ENCODE assay signal across 14 cellular contexts in the genomic region with DNA sequence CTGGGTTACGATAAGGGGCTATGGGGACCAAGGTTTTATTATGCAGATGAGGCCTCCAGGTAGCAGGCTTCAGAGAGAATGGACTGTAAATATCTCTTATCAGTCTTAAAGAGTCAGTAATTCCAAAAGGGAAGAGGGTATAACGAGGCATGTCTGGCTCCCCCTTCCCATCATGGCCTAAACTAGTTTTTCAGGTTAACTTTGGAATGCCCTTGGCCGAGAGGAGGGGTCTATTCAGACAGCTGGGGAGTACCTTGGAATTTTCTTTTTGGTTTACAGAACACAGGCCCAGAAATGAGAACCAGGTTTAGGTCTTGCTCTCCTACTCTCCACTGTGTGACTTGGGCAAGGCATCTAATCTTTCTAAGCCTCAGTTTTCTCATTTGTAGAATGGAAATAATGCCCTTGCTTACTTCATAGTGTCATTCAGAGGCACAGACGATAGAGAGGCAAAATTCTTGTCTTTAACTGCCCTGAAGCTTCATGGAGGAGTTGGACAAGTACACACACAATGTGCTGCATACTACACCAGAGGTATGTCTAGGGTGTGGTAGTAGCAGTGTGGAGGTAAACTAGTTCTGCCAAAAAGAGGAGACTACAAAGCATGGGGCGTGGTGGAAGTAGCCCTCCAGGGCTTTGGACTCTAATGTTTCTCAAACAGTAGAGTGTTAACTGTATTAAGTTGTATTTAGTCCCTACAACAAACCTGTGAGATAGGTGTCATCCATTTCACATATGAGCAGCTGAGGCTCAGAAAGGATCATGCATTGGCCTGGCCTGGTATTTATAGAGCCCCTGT. TPM values are rescaled to one million over a fixed set of nuclear protein-coding genes. Genes with fewer than 3 reads are reported as not detected.
DNase-seq lines count a peak whose midpoint lies in the region; ATAC-seq, FAIRE-seq and TF ChIP-seq lines count a peak whose summit lies in the region.
"Had no signal": no experiment of that assay in that cellular context is flagged by ENCODE, and none has a peak within 500 bp of the region (broad histone marks: within the 10 kb centered on the region; RNA-seq: fewer than 3 reads in every experiment).

No MANE protein-coding gene starts in this region.

- TF ChIP-seq RAD21 in HCT116 (IDR thresholded peaks at IDR 0.05; ENCODE audit: low read depth) = no peak

- H3K4me2 ChIP-seq in HCT116 (ENCODE audit: low read length) = peak overlapping the region; percentile 60

- peak overlapping the region; percentile 73 to 80 for H3K27ac Mint-ChIP-seq in T-cell
- peak overlapping the region; percentile 20 for H3K27ac Mint-ChIP-seq in stimulated activated memory B cell treated with anti-CD40 and anti-IgM and Interleukin-4, amounts not matched to agents 10 μg/mL and 1 μg/mL and 100 μg/mL, for 72 hours

- peaks cover 41% of the 10 kb centered on the region for H3K36me3 Mint-ChIP-seq in T-cell
- H3K36me3 Mint-ChIP-seq in stimulated activated memory B cell treated with anti-CD40 and anti-IgM and Interleukin-4, amounts not matched to agents 10 μg/mL and 1 μg/mL and 100 μg/mL, for 72 hours = peaks cover 13% of the 10 kb centered on the region
- H3K36me3 Mint-ChIP-seq: brain had no signal

- no peak for TF ChIP-seq POLR2A in HCT116 (IDR thresholded peaks at IDR 0.05; ENCODE audit: borderline replicate concordance, extremely low read depth, insufficient read depth, insufficient read length)

- intact Hi-C loops in HCT116 (cut with micrococcal nuclease) = no loop called here

- FAIRE-seq in GM19239 (lab: Jason Lieb, UNC) = no peak
- FAIRE-seq: RCC 7860, TTC549 had no signal

- no peak overlapping the region for H2AFZ ChIP-seq in HCT116 (ENCODE audit: low read depth, low read length, poor library complexity, severe bottlenecking)

- H3K79me2 ChIP-seq in HCT116 (ENCODE audit: insufficient read depth, low read length) = no peaks in the 10 kb centered on the region

- DNase-seq in HCT116 (ENCODE audit: low read depth, low spot score) (no peak), T-cell (no peak), islet precursor cell (peak; percentile 65), caudate nucleus (lab: John Stamatoyannopoulos, UW) (no peak), CD1c-positive myeloid dendritic cell (ENCODE audit: extremely low spot score) (no peak), GM19239 (ENCODE audit: insufficient read length, low spot score) (no peak)
- DNase-seq: activated T-cell treated with anti-CD3 and anti-CD28 coated beads for 4 hours, erythroblast, KG1 had no signal

- BruUV-seq in HCT116 (replicated peaks; lab: Mats Ljungman, UMichigan) = no TSS peak

- RAD21 ChIA-PET in HCT116 (lab: Charles Lee; ENCODE audit: low non-redundant PET in 1 of 2, low total read pairs in 2 of 2, uncharacterized antibody in 2 of 2, unreplicated experiment in 2 of 2) = no interaction called here

- ATAC-seq in HCT116 (peak; percentile 69), T-cell (replicated peaks in 1 of 4) (no peak), HG02852 (IDR thresholded peaks at IDR 0.05; ENCODE audit: unreplicated experiment) (no peak)
- no peak for ATAC-seq in stimulated activated memory B cell treated with anti-CD40 and anti-IgM and Interleukin-4, amounts not matched to agents 10 μg/mL and 1 μg/mL and 100 μg/mL, for 72 hours

- no peak overlapping the region for H3K4me3 Mint-ChIP-seq in T-cell
- no peak overlapping the region for H3K4me3 Mint-ChIP-seq in stimulated activated memory B cell treated with anti-CD40 and anti-IgM and Interleukin-4, amounts not matched to agents 10 μg/mL and 1 μg/mL and 100 μg/mL, for 72 hours
- H3K4me3 Mint-ChIP-seq: brain had no signal

- peaks cover 12 to 45% of the 10 kb centered on the region in 2 experiments for H3K4me1 ChIP-seq in HCT116 (ENCODE audit: control insufficient read depth in 1 of 2, insufficient read depth in 2 of 2, low read length in 2 of 2)

- peak overlapping the region in 1 of 2 experiments; percentile 10; a peak in 1 of 4 replicates for H3K4me3 ChIP-seq in HCT116 (replicated peaks in 1 of 2; ENCODE audit: low read depth in 1 of 2, low read length in 2 of 2)

- POLR2A ChIA-PET in HCT116 (lab: Charles Lee) (no interaction called here), T-cell (lab: Charles Lee) (interaction anchor here in 1 of 2 donors (0.5 kb wide), 1 partner anchor 34 kb away, joined by 3 read pairs; no protein-coding TSS in a partner anchor)

- H3K9me2 ChIP-seq in HCT116 (ENCODE audit: insufficient read depth) = no peaks in the 10 kb centered on the region

- CTCF ChIA-PET in HCT116 (lab: Charles Lee) (no interaction called here), T-cell (lab: Charles Lee) (no interaction called here)

- no peaks in the 10 kb centered on the region for H4K20me1 ChIP-seq in HCT116 (ENCODE audit: insufficient read depth)

- H3K9ac ChIP-seq in HCT116 (ENCODE audit: low read length) = peak overlapping the region; percentile 43

- H3K36me3 ChIP-seq in HCT116 (ENCODE audit: control insufficient read depth in 1 of 2, insufficient read depth in 2 of 2, low read length in 2 of 2) = no peaks in the 10 kb centered on the region

- H3K27ac ChIP-seq in HCT116 (ENCODE audit: low read depth, low read length) (0 out of 2 replicates have a peak overlapping the region, but pooled peaks have one; percentile 4), caudate nucleus (ENCODE audit: low read depth, low read length) (no peak overlapping the region)

- no peaks in the 10 kb centered on the region for H3K27me3 ChIP-seq in HCT116 (ENCODE audit: insufficient read depth, low read length)

- no peaks in the 10 kb centered on the region for H3K9me3 Mint-ChIP-seq in T-cell
- no peaks in the 10 kb centered on the region for H3K9me3 Mint-ChIP-seq in stimulated activated memory B cell treated with anti-CD40 and anti-IgM and Interleukin-4, amounts not matched to agents 10 μg/mL and 1 μg/mL and 100 μg/mL, for 72 hours
- H3K9me3 Mint-ChIP-seq: brain had no signal

- peaks cover 86 to 94% (median 87%) of the 10 kb centered on the region in 3 donors for H3K4me1 Mint-ChIP-seq in T-cell
- peaks cover 77% of the 10 kb centered on the region for H3K4me1 Mint-ChIP-seq in stimulated activated memory B cell treated with anti-CD40 and anti-IgM and Interleukin-4, amounts not matched to agents 10 μg/mL and 1 μg/mL and 100 μg/mL, for 72 hours

- H3K27me3 Mint-ChIP-seq in T-cell = no peaks in the 10 kb centered on the region
- H3K27me3 Mint-ChIP-seq in stimulated activated memory B cell treated with anti-CD40 and anti-IgM and Interleukin-4, amounts not matched to agents 10 μg/mL and 1 μg/mL and 100 μg/mL, for 72 hours = no peaks in the 10 kb centered on the region
- H3K27me3 Mint-ChIP-seq: brain had no signal

- H3K9me3 ChIP-seq in HCT116 (ENCODE audit: control insufficient read depth in 1 of 2, insufficient read depth in 1 of 2, low read depth in 1 of 2, low read length in 2 of 2) = no peaks in the 10 kb centered on the region

- no peak for TF ChIP-seq CTCF in HCT116 (IDR thresholded peaks at IDR 0.05 in 2 of 3, conservative IDR thresholded peaks at IDR 0.05 in 1 of 3; ENCODE audit: borderline replicate concordance in 1 of 3, insufficient read depth in 1 of 3, low read depth in 2 of 3, low read length in 2 of 3)

TF ChIP-seq in HCT116, 20 proteins besides CTCF, POLR2A, EP300 and RAD21:
- no peak for TF ChIP-seq FOSL1 (IDR thresholded peaks at IDR 0.05; ENCODE audit: low read depth)
- TF ChIP-seq SRF (IDR thresholded peaks at IDR 0.05; ENCODE audit: low read depth) = no peak
- no peak for TF ChIP-seq TCF7L2 (IDR thresholded peaks at IDR 0.05; ENCODE audit: borderline replicate concordance, extremely low read depth, insufficient read depth, insufficient read length)
- TF ChIP-seq, protein P1, sequence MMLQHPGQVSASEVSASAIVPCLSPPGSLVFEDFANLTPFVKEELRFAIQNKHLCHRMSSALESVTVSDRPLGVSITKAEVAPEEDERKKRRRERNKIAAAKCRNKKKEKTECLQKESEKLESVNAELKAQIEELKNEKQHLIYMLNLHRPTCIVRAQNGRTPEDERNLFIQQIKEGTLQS (IDR thresholded peaks at IDR 0.05) = no peak
- TF ChIP-seq ELF1 (IDR thresholded peaks at IDR 0.05; ENCODE audit: borderline replicate concordance, low read depth) = no peak
- TF ChIP-seq CEBPB (IDR thresholded peaks at IDR 0.05; ENCODE audit: low read depth) = no peak
- TF ChIP-seq SP1 (IDR thresholded peaks at IDR 0.05; ENCODE audit: low read depth) = no peak
- TF ChIP-seq, protein P2, sequence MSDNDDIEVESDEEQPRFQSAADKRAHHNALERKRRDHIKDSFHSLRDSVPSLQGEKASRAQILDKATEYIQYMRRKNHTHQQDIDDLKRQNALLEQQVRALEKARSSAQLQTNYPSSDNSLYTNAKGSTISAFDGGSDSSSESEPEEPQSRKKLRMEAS (IDR thresholded peaks at IDR 0.05) = no peak
- no peak for TF ChIP-seq SIN3A (IDR thresholded peaks at IDR 0.05; ENCODE audit: low read depth)
- TF ChIP-seq, protein P3, sequence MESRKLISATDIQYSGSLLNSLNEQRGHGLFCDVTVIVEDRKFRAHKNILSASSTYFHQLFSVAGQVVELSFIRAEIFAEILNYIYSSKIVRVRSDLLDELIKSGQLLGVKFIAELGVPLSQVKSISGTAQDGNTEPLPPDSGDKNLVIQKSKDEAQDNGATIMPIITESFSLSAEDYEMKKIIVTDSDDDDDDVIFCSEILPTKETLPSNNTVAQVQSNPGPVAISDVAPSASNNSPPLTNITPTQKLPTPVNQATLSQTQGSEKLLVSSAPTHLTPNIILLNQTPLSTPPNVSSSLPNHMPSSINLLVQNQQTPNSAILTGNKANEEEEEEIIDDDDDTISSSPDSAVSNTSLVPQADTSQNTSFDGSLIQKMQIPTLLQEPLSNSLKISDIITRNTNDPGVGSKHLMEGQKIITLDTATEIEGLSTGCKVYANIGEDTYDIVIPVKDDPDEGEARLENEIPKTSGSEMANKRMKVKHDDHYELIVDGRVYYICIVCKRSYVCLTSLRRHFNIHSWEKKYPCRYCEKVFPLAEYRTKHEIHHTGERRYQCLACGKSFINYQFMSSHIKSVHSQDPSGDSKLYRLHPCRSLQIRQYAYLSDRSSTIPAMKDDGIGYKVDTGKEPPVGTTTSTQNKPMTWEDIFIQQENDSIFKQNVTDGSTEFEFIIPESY (IDR thresholded peaks at IDR 0.05; ENCODE audit: extremely low read depth, insufficient replicate concordance, low read length) = no peak

RNA-seq across cellular contexts. Expression of a gene that starts 45.5 kb away (rescaled TPM):
- total RNA-seq in HCT116 (2021; ENCODE audit: unreplicated experiment) (30.1 TPM), T-cell (100 to 1,000 TPM; 167 to 859 (median 252) TPM)
- 16.5 and 26.0 TPM in 2 replicates for polyA plus RNA-seq in HCT116 (2012)
